8 cellular contexts compared by ENCODE assay signal in genomic region chr17:38572665-38573365, GRCh38. TPM values are rescaled to one million over a fixed set of nuclear protein-coding genes. Genes with fewer than 3 reads are reported as not detected.
DNase-seq lines count a peak whose midpoint lies in the region; ATAC-seq, FAIRE-seq and TF ChIP-seq lines count a peak whose summit lies in the region.

No MANE protein-coding gene starts in this region.

- DNase-seq in C1 segment of cervical spinal cord (lab: John Stamatoyannopoulos, UW) (peak in 11 of 14 donors; percentile 27 to 79 (median 52)), HK-2 (ENCODE audit: unreplicated experiment) (peak; percentile 26), keratinocyte (ENCODE audit: low read depth, low spot score) (no peak), tibial artery (no peak)
- DNase-seq in effector CD8-positive, alpha-beta T cell (lab: John Stamatoyannopoulos, UW), result no peak

- H3K27me3 ChIP-seq in keratinocyte (ENCODE audit: control insufficient read depth, extremely low read depth, insufficient read depth, low read length) (peaks cover 71% of the 10 kb centered on the region), tibial artery (peaks cover 0 to 84% of the 10 kb centered on the region in 2 donors)

- no peak for TF ChIP-seq CTCF in VCaP (conservative IDR thresholded peaks at IDR 0.05)
- no peak for TF ChIP-seq CTCF in keratinocyte (optimal IDR thresholded peaks at IDR 0.05 in 1 of 3, IDR thresholded peaks at IDR 0.05 in 1 of 3, conservative IDR thresholded peaks at IDR 0.05 in 1 of 3; ENCODE audit: extremely low read depth in 1 of 3, insufficient read depth in 2 of 3, low read length in 3 of 3)
- no peak for TF ChIP-seq CTCF in tibial artery (IDR thresholded peaks at IDR 0.05)

- H2AFZ ChIP-seq in keratinocyte (ENCODE audit: control insufficient read depth, low read length), result no peak overlapping the region

- no peaks in the 10 kb centered on the region for H3K79me2 ChIP-seq in keratinocyte (ENCODE audit: control insufficient read depth, insufficient read depth, low read length)

- dilution Hi-C loops in keratinocyte (cut with MboI; ENCODE audit: extremely low pct_ligation_motif_present, low sequenced_read_pairs), result no loop called here

- H3K4me3 ChIP-seq in keratinocyte (ENCODE audit: control insufficient read depth in 2 of 3, extremely low read depth in 1 of 3, insufficient read depth in 2 of 3, low read depth in 1 of 3, low read length in 3 of 3) (no peak overlapping the region), tibial artery (peak overlapping the region; percentile 16 to 41)

- H3K9ac ChIP-seq in keratinocyte (ENCODE audit: control insufficient read depth, extremely low read depth, insufficient read depth, low read length), result no peak overlapping the region

- intact Hi-C loops in tibial artery (cut with DNase I; ENCODE audit: low total_unique reads), result no loop called here

- no peak for FAIRE-seq in keratinocyte (lab: Jason Lieb, UNC)

- H3K27ac ChIP-seq in VCaP (peak overlapping the region; percentile 43; the same call in 1 of the 2 replicates), keratinocyte (ENCODE audit: control insufficient read depth, insufficient read depth, low read length) (no peak overlapping the region), tibial artery (no peak overlapping the region)

- no peaks in the 10 kb centered on the region for H3K9me1 ChIP-seq in keratinocyte (ENCODE audit: control insufficient read depth, extremely low read depth, insufficient read depth, low read length)

- peaks cover 7% of the 10 kb centered on the region for H4K20me1 ChIP-seq in keratinocyte (ENCODE audit: control insufficient read depth, extremely low read depth, insufficient read depth, low read length)

- no peaks in the 10 kb centered on the region for H3K9me3 ChIP-seq in keratinocyte (ENCODE audit: control insufficient read depth, low read depth, low read length)
- H3K9me3 ChIP-seq in tibial artery, result no peaks in the 10 kb centered on the region

- ATAC-seq in HG03139 (IDR thresholded peaks at IDR 0.05; ENCODE audit: unreplicated experiment), result no peak
- ATAC-seq in GM18517 (IDR thresholded peaks at IDR 0.05; ENCODE audit: unreplicated experiment), result no peak

- H3K36me3 ChIP-seq in keratinocyte (ENCODE audit: control insufficient read depth in 2 of 2, extremely low read depth in 1 of 2, insufficient read depth in 2 of 2, low read length in 2 of 2), result no peaks in the 10 kb centered on the region
- H3K36me3 ChIP-seq in tibial artery, result no peaks in the 10 kb centered on the region

- H3K4me1 ChIP-seq in keratinocyte (ENCODE audit: control insufficient read depth, extremely low read depth, insufficient read depth, low read length) (peaks cover 17% of the 10 kb centered on the region), tibial artery (peaks cover 0 to 31% (median 19%) of the 10 kb centered on the region in 4 donors)

- peak overlapping the region; percentile 25 for H3K4me2 ChIP-seq in keratinocyte (ENCODE audit: control insufficient read depth, extremely low read depth, insufficient read depth, low read depth, low read length)

RNA-seq across cellular contexts. Expression of gene SRCIN1, which starts 32.9 kb away (rescaled TPM):
- polyA plus RNA-seq in keratinocyte, result 0.31 to 0.41 TPM (median 0.37 TPM) in 3 replicates
- 0.56 TPM for polyA plus RNA-seq in keratinocyte (2011; ENCODE audit: low read depth)
- 0.15 and 0.23 TPM in 2 replicates for polyA plus RNA-seq in keratinocyte (2011; cell fraction: cytosol; rRNA removed)
- polyA plus RNA-seq in keratinocyte (2011; cell fraction: nucleus; rRNA removed), result 2.5 and 4.5 TPM in 2 replicates
- polyA plus RNA-seq in keratinocyte (2012; ENCODE audit: low replicate concordance), result 0.75 and 0.77 TPM in 2 replicates
- 0.10 to 0.33 TPM (median 0.16 TPM) in 3 replicates for polyA minus RNA-seq in keratinocyte
- 1.3 TPM for polyA minus RNA-seq in keratinocyte (2011; cell fraction: cytosol; rRNA and poly(A)+ RNA removed)
- polyA minus RNA-seq in keratinocyte (2011; cell fraction: nucleus; rRNA and poly(A)+ RNA removed), result 0.23 and 0.95 TPM in 2 replicates

Comparison
In these comparisons a context has a peak if more than half of its experiments do, and no peak if none do; other contexts are left out.
1. DNase-seq: peak in C1 segment of cervical spinal cord (11 of 14) and HK-2 (single experiment); none in keratinocyte (single experiment), tibial artery (0 of 2) and effector CD8-positive, alpha-beta T cell (single experiment).
2. H3K4me3 ChIP-seq: peak in tibial artery (2 of 2); none in keratinocyte (0 of 3).